8 cellular contexts compared by ENCODE assay signal in the genomic region with DNA sequence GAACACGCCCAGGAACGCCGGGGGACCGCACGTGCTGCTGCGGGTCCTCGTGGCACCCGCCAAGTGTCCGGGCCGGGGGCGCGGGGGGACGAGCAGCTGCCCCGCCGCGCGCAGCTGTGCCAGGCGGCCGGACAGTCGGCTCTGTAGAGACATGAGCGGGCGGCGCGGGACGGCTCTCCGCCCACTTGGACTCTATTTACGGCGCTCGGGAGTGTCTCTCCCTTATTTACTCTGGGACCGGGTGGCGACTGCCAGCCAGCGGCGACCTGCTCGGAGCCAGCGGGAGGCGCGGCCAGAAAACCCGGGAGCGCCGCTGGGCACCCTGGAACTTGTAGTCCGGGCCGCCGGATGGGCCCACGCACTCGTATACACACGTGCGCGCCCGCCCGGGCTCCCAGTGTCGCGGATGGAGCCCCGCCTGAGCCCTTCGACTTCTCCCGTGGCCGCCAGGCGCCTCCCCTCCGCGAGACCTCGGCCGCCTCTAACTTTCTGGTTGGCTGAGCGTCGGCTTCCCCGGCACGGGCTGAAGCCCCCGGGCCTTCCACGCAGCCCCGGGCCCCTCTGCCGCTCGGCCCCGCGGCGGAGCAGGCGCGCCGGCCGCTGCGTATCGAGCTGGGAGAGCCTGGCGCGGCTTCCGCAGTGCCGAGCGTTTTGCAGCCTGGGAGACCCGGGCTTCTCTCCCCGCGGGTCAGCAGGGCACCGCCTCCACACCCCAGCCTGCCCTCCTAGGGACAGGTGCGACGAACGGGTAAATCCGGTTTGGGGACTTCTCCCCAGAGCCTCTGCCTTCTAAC. TPM values are rescaled to one million over a fixed set of nuclear protein-coding genes. Genes with fewer than 3 reads are reported as not detected.
DNase-seq lines count a peak whose midpoint lies in the region; ATAC-seq, FAIRE-seq and TF ChIP-seq lines count a peak whose summit lies in the region.

A gene with protein sequence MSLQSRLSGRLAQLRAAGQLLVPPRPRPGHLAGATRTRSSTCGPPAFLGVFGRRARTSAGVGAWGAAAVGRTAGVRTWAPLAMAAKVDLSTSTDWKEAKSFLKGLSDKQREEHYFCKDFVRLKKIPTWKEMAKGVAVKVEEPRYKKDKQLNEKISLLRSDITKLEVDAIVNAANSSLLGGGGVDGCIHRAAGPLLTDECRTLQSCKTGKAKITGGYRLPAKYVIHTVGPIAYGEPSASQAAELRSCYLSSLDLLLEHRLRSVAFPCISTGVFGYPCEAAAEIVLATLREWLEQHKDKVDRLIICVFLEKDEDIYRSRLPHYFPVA (minus strand): TSS at position 272 of the 794 bp plus-strand sequence. CDS start 119 bp downstream, at position 153.

- peak within 1 kb of the TSS; percentile 81 for H3K27ac Mint-ChIP-seq in GM23338

- H3K27ac ChIP-seq in GM23338 (ENCODE audit: low read depth) (peak within 1 kb of the TSS; percentile 9; the same call in 1 of the 2 replicates), neuronal stem cell (replicated peaks; ENCODE audit: low read length) (no peak within 1 kb of the TSS), substantia nigra (ENCODE audit: low read depth, low read length, poor library complexity, severe bottlenecking) (peak within 1 kb of the TSS; percentile 64)

- H3K79me1 ChIP-seq in neuronal stem cell (ENCODE audit: low read depth, low read length): peaks cover 2% of the 10 kb centered on the region

- WGBS in neuronal stem cell (ENCODE audit: extremely low coverage in 2 of 2, insufficient read length in 2 of 2, insufficient replicate concordance in 1 of 2), 2 donors: no CpG with 5 or more reads among the region's 92 CpGs

- TF ChIP-seq CTCF in GM23338 (conservative IDR thresholded peaks at IDR 0.05; ENCODE audit: low read depth in 2 of 2): no peak

- H3K27me3 Mint-ChIP-seq in GM23338 (ENCODE audit: insufficient read depth, low read depth, poor library complexity): peaks cover 24% of the 10 kb centered on the region

- H2BK15ac ChIP-seq in neuronal stem cell (ENCODE audit: low read length): peak within 1 kb of the TSS; percentile 86

- peak within 1 kb of the TSS; percentile 62 for H4K91ac ChIP-seq in neuronal stem cell (ENCODE audit: low read depth, low read length, poor library complexity)

- H3K4me3 ChIP-seq in GM23338 (peak within 1 kb of the TSS; percentile 73), neuronal stem cell (ENCODE audit: low read length in 2 of 2) (peak within 1 kb of the TSS; percentile 85)

- H2AK5ac ChIP-seq in neuronal stem cell (ENCODE audit: low read depth, low read length): peak within 1 kb of the TSS; percentile 79

- peak within 1 kb of the TSS; percentile 98 for H3K18ac ChIP-seq in neuronal stem cell (ENCODE audit: low read length)

- DNase-seq in DMS153 treated with DMSO at 0.1 percent for 48 hours (lab: John Stamatoyannopoulos, UW; ENCODE audit: unreplicated experiment) (peak; percentile 82), GM23338 (ENCODE audit: low spot score) (peak; percentile 96), LoVo (ENCODE audit: low spot score) (peak; percentile 94), SHP77 treated with DMSO at 0.1 percent for 48 hours (lab: John Stamatoyannopoulos, UW) (peak; percentile 67), frontal cortex (ENCODE audit: low spot score in 2 of 2) (peak; percentile 83 to 88), neuronal stem cell (ENCODE audit: low spot score) (peak; percentile 68), substantia nigra (lab: John Stamatoyannopoulos, UW) (peak in 42 of 49 donors; percentile 15 to 90 (median 67))
- peak; percentile 42 to 65 (median 50) for DNase-seq in activated naive CD4-positive, alpha-beta T cell (lab: John Stamatoyannopoulos, UW)

- peaks cover 7% of the 10 kb centered on the region; the same call in 2 of the 3 replicates for H3K9me3 Mint-ChIP-seq in GM23338

- H2BK12ac ChIP-seq in neuronal stem cell (ENCODE audit: low read length): peak within 1 kb of the TSS; percentile 6

- peak within 1 kb of the TSS; percentile 69 for H2BK5ac ChIP-seq in neuronal stem cell (ENCODE audit: low read length)

- H4K8ac ChIP-seq in neuronal stem cell (ENCODE audit: low read depth, low read length): no peak within 1 kb of the TSS

- peak within 1 kb of the TSS; percentile 24 for H3K4ac ChIP-seq in neuronal stem cell (ENCODE audit: low read length)

- peak; percentile 80 for ATAC-seq in GM23338

- H4K20me1 ChIP-seq in GM23338 (replicated peaks; ENCODE audit: insufficient read depth): peaks cover 2% of the 10 kb centered on the region

- H3K14ac ChIP-seq in neuronal stem cell (ENCODE audit: low read length): peak within 1 kb of the TSS; percentile 90

- H3K9me3 ChIP-seq in neuronal stem cell (replicated peaks in 1 of 2; ENCODE audit: control insufficient read depth in 2 of 2, insufficient read depth in 1 of 2, low read depth in 1 of 2, low read length in 2 of 2): no peaks in the 10 kb centered on the region

- peaks cover 11% of the 10 kb centered on the region; the same call in 2 of the 3 replicates for H3K36me3 Mint-ChIP-seq in GM23338 (ENCODE audit: low read depth)

- H3K9me2 ChIP-seq in GM23338 (ENCODE audit: insufficient read depth): no peaks in the 10 kb centered on the region

- H3K4me2 ChIP-seq in GM23338 (peak within 1 kb of the TSS; percentile 87), neuronal stem cell (ENCODE audit: insufficient read depth, low read length, poor library complexity, severe bottlenecking) (peak within 1 kb of the TSS; percentile 85)

- H3K4me3 Mint-ChIP-seq in GM23338: peak within 1 kb of the TSS; percentile 81

- H2AFZ ChIP-seq in GM23338 (peak within 1 kb of the TSS; percentile 91), neuronal stem cell (ENCODE audit: low read length) (peak within 1 kb of the TSS; percentile 100)

- H2BK120ac ChIP-seq in neuronal stem cell (ENCODE audit: low read depth, low read length): no peak within 1 kb of the TSS

- H3K9ac ChIP-seq in neuronal stem cell (ENCODE audit: low read depth, low read length, poor library complexity): peak within 1 kb of the TSS; percentile 87

- H3K36me3 ChIP-seq in GM23338 (ENCODE audit: insufficient read depth) (no peaks in the 10 kb centered on the region), neuronal stem cell (replicated peaks in 1 of 2; ENCODE audit: control insufficient read depth in 2 of 2, insufficient read depth in 2 of 2, low read length in 2 of 2) (no peaks in the 10 kb centered on the region)

- peak within 1 kb of the TSS; percentile 44 for H3K23ac ChIP-seq in neuronal stem cell (ENCODE audit: low read depth, low read length, poor library complexity)

- FAIRE-seq in frontal cortex (lab: Jason Lieb, UNC): no peak

- H3K79me2 ChIP-seq in GM23338 (replicated peaks; ENCODE audit: insufficient read depth): no peaks in the 10 kb centered on the region

- H3K27me3 ChIP-seq in GM23338 (ENCODE audit: insufficient read depth) (peaks cover 11% of the 10 kb centered on the region), neuronal stem cell (ENCODE audit: control insufficient read depth in 3 of 3, insufficient read depth in 3 of 3, low read depth in 1 of 3, low read length in 3 of 3) (no peaks in the 10 kb centered on the region)

- H3K4me1 ChIP-seq in GM23338 (ENCODE audit: insufficient read depth) (peaks cover 14% of the 10 kb centered on the region; the same call in 1 of the 2 replicates), neuronal stem cell (ENCODE audit: control insufficient read depth in 2 of 2, insufficient read depth in 1 of 2, low read depth in 1 of 2, low read length in 2 of 2) (peaks cover 8 to 12% of the 10 kb centered on the region in 2 donors)

- peaks cover 19% of the 10 kb centered on the region for H3F3A ChIP-seq in GM23338 (replicated peaks; ENCODE audit: low read depth)

- H3K4me1 Mint-ChIP-seq in GM23338: peaks cover 10% of the 10 kb centered on the region; the same call in 2 of the 3 replicates

TF ChIP-seq in GM23338, 12 proteins besides CTCF, POLR2A, EP300 and RAD21:
- TF ChIP-seq STAT1 (IDR thresholded peaks at IDR 0.05; ENCODE audit: unreplicated experiment) (no peak), POLR2AphosphoS5 (IDR thresholded peaks at IDR 0.05; ENCODE audit: low read depth) (peak; percentile 36), EZH2 (IDR thresholded peaks at IDR 0.05; ENCODE audit: low read depth, unreplicated experiment) (no peak), EZH2phosphoT487 (IDR thresholded peaks at IDR 0.05; ENCODE audit: unreplicated experiment) (no peak), ZNF331 (CRISPR knock-in tag; IDR thresholded peaks at IDR 0.05; ENCODE audit: low read depth) (no peak)

RNA-seq across cellular contexts. Expression of the gene that starts here (rescaled TPM):
- 22.2 and 33.0 TPM in 2 replicates for total RNA-seq in GM23338 (2014; rRNA removed; shearing (Covaris generic))
- 51.3 and 51.6 TPM in 2 replicates for polyA plus RNA-seq in GM23338 (2016; fragmentation: Nextera tagmentation; extraction: Ambion mirVana)
- total RNA-seq in frontal cortex: 19.6 TPM
- 20.5 TPM for polyA plus RNA-seq in neuronal stem cell (2013, experiment 1 of 2)
- 20.6 TPM for polyA plus RNA-seq in neuronal stem cell (2013, experiment 2 of 2)
